10 cellular contexts compared by ENCODE assay signal in the genomic region with DNA sequence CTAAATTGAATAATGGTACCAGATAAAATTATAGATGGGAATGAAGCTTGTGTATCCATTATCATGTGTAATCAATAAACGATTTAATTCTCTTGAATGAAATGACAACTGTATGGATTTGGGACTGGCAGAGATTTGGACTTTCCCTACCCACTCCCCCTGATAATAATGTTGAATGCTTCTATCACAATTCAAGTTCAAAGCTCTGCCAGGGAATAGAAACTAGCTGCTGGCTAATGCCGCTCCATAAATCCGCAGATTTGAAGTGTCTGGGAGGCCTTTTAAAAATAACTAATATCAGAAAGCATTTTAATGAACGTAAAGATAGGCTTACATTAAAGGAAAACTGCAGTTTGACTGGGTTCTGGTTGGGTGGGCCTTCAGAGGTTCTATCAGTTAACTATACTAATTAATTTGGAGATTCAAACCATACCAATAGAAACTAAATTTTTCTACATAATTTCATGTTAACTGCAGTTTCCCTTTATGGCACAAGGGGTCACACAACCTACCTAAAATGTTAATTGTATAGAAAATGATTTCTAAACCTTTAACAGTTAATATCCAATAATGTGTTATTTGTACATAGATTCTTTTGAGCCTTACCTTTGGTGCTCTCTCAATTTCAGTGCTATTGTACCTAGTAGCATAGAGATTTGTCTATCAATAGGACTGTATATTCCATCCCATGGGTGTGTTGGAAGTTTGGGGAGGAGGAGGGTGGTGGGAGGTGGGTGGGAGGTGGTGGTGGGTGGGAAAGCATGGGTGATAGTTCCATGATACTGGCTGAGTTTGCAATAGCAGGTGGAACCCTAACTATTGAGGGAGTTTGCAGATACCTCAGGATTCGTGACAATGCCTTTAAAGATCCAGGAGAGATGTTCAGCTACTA. TPM values are rescaled to one million over a fixed set of nuclear protein-coding genes. Genes with fewer than 3 reads are reported as not detected.
DNase-seq lines count a peak whose midpoint lies in the region; ATAC-seq and TF ChIP-seq lines count a peak whose summit lies in the region.
"Had no signal": no experiment of that assay in that cellular context is flagged by ENCODE, and none has a peak within 500 bp of the region (broad histone marks: within the 10 kb centered on the region; RNA-seq: fewer than 3 reads in every experiment).

No MANE protein-coding gene starts in this region.

- peaks cover 84% of the 10 kb centered on the region for H3F3A ChIP-seq in SK-N-SH (replicated peaks; ENCODE audit: insufficient read depth)

- H3K4me1 ChIP-seq in SK-N-SH (ENCODE audit: control insufficient read depth in 1 of 2, insufficient read depth in 2 of 2, low read depth in 1 of 2, low read length in 1 of 2) (peaks cover 13 to 25% of the 10 kb centered on the region in 2 experiments; a peak in 3 of 4 replicates), right atrium auricular region (peaks cover 3 to 60% of the 10 kb centered on the region in 2 donors)

- H3K27me3 ChIP-seq in SK-N-SH (ENCODE audit: insufficient read depth) (no peaks in the 10 kb centered on the region), right atrium auricular region (no peaks in the 10 kb centered on the region)

- no peak for ATAC-seq in stimulated activated naive CD8-positive, alpha-beta T cell treated with anti-CD3 and anti-CD28 coated beads, Interleukin-15, amount 100 ng/mL, for 72 hours
- no peak for ATAC-seq in HG02840 (IDR thresholded peaks at IDR 0.05; ENCODE audit: low FRiP score, unreplicated experiment)

- peaks cover 57 to 67% of the 10 kb centered on the region in 2 experiments for H3K36me3 ChIP-seq in SK-N-SH (replicated peaks in 1 of 2; ENCODE audit: control insufficient read depth in 1 of 2, insufficient read depth in 2 of 2, low read length in 1 of 2)
- H3K36me3 ChIP-seq in right atrium auricular region = peaks cover 76% of the 10 kb centered on the region

- no peaks in the 10 kb centered on the region for H3K9me3 Mint-ChIP-seq in activated CD4-positive, alpha-beta T cell treated with anti-CD3 and anti-CD28 coated beads, Interleukin-2, amount 10 ng/mL, durations not matched to agents 7 days and 5 days
- no peaks in the 10 kb centered on the region for H3K9me3 Mint-ChIP-seq in stimulated activated naive CD8-positive, alpha-beta T cell treated with anti-CD3 and anti-CD28 coated beads, Interleukin-15, amount 100 ng/mL, for 72 hours

- TF ChIP-seq CTCF in SK-N-SH (IDR thresholded peaks at IDR 0.05) = peak; percentile 54
- TF ChIP-seq CTCF in fibroblast of pulmonary artery (IDR thresholded peaks at IDR 0.05; ENCODE audit: low read length, missing control alignments) = peak; percentile 42
- TF ChIP-seq CTCF in right atrium auricular region (IDR thresholded peaks at IDR 0.05) = peak in 1 of 2 donors; percentile 30

- H3K9ac ChIP-seq in SK-N-SH = peak overlapping the region; percentile 7; the same call in 1 of the 2 replicates

- H4K20me1 ChIP-seq in SK-N-SH (ENCODE audit: insufficient read depth) = peaks cover 74% of the 10 kb centered on the region

- peak overlapping the region; percentile 98 for H3K4me2 ChIP-seq in SK-N-SH

- H3K9me3 ChIP-seq in SK-N-SH (no peaks in the 10 kb centered on the region), right atrium auricular region (no peaks in the 10 kb centered on the region)

- H3K36me3 Mint-ChIP-seq in activated CD4-positive, alpha-beta T cell treated with anti-CD3 and anti-CD28 coated beads, Interleukin-2, amount 10 ng/mL, durations not matched to agents 7 days and 5 days (ENCODE audit: low read depth) = peaks cover 7% of the 10 kb centered on the region

- peak overlapping the region; percentile 68 for H3K27ac Mint-ChIP-seq in activated CD4-positive, alpha-beta T cell treated with anti-CD3 and anti-CD28 coated beads, Interleukin-2, amount 10 ng/mL, durations not matched to agents 7 days and 5 days
- peak overlapping the region; percentile 25 to 76 for H3K27ac Mint-ChIP-seq in stimulated activated naive CD8-positive, alpha-beta T cell treated with anti-CD3 and anti-CD28 coated beads, Interleukin-15, amount 100 ng/mL, for 72 hours

- TF ChIP-seq EP300 in SK-N-SH (IDR thresholded peaks at IDR 0.05; ENCODE audit: borderline replicate concordance in 1 of 2, low read depth in 1 of 2, low read length in 1 of 2) = no peak

- H2AFZ ChIP-seq in SK-N-SH (ENCODE audit: low read depth) = no peak overlapping the region

- POLR2A ChIA-PET in activated CD4-positive, alpha-beta T cell treated with anti-CD3 and anti-CD28 coated beads, Interleukin-2, amount 10 ng/mL, durations not matched to agents 7 days and 5 days (lab: Charles Lee) = no interaction called here
- POLR2A ChIA-PET in SK-N-SH (lab: Yijun Ruan, JAX) = interaction anchor here (1.0 to 1.9 kb wide), 10 partner anchors 10 to 78 kb away, joined by 3 to 9 read pairs (median 4); no protein-coding TSS in a partner anchor

- WGBS in SK-N-SH (ENCODE audit: low lambda C conversion rate) = 65% methylated on average over 5 of the region's 5 CpGs

- H3K4me3 ChIP-seq in SK-N-SH (ENCODE audit: low read depth in 2 of 2, low read length in 1 of 2) (peak overlapping the region; percentile 24 to 80; a peak in 3 of 4 replicates), fibroblast of pulmonary artery (replicated peaks; ENCODE audit: low read depth, low read length) (peak overlapping the region; percentile 35), right atrium auricular region (no peak overlapping the region)

- H3K4me1 Mint-ChIP-seq in activated CD4-positive, alpha-beta T cell treated with anti-CD3 and anti-CD28 coated beads, Interleukin-2, amount 10 ng/mL, durations not matched to agents 7 days and 5 days = peaks cover 52% of the 10 kb centered on the region
- peaks cover 50% of the 10 kb centered on the region for H3K4me1 Mint-ChIP-seq in stimulated activated naive CD8-positive, alpha-beta T cell treated with anti-CD3 and anti-CD28 coated beads, Interleukin-15, amount 100 ng/mL, for 72 hours

- no peaks in the 10 kb centered on the region for H3K27me3 Mint-ChIP-seq in activated CD4-positive, alpha-beta T cell treated with anti-CD3 and anti-CD28 coated beads, Interleukin-2, amount 10 ng/mL, durations not matched to agents 7 days and 5 days
- no peaks in the 10 kb centered on the region for H3K27me3 Mint-ChIP-seq in stimulated activated naive CD8-positive, alpha-beta T cell treated with anti-CD3 and anti-CD28 coated beads, Interleukin-15, amount 100 ng/mL, for 72 hours

- peak overlapping the region; percentile 10 for H3K4me3 Mint-ChIP-seq in activated CD4-positive, alpha-beta T cell treated with anti-CD3 and anti-CD28 coated beads, Interleukin-2, amount 10 ng/mL, durations not matched to agents 7 days and 5 days
- peak overlapping the region; percentile 5 to 39 for H3K4me3 Mint-ChIP-seq in stimulated activated naive CD8-positive, alpha-beta T cell treated with anti-CD3 and anti-CD28 coated beads, Interleukin-15, amount 100 ng/mL, for 72 hours

- H3K9me2 ChIP-seq in SK-N-SH = no peaks in the 10 kb centered on the region

- H3K27ac ChIP-seq in SK-N-SH (ENCODE audit: low read depth in 2 of 2, low read length in 1 of 2) = peak overlapping the region; percentile 21 to 36; a peak in 3 of 4 replicates
- H3K27ac ChIP-seq in right atrium auricular region = no peak overlapping the region

- TF ChIP-seq RAD21 in SK-N-SH (IDR thresholded peaks at IDR 0.05; ENCODE audit: low read length) = peak; percentile 17; the same call in 1 of the 2 replicates

- H3K79me2 ChIP-seq in SK-N-SH (ENCODE audit: insufficient read depth) = peaks cover 59% of the 10 kb centered on the region

- CTCF ChIA-PET in activated CD4-positive, alpha-beta T cell treated with anti-CD3 and anti-CD28 coated beads, Interleukin-2, amount 10 ng/mL, durations not matched to agents 7 days and 5 days (lab: Charles Lee) = interaction anchor here (0.7 to 1.8 kb wide), 2 partner anchors 10 to 14 kb away, joined by 3 to 7 read pairs; no protein-coding TSS in a partner anchor
- CTCF ChIA-PET in SK-N-SH (lab: Yijun Ruan, JAX) = interaction anchor here (1.0 to 5.1 kb wide), 18 partner anchors 10 to 94 kb away, joined by 3 to 33 read pairs (median 8); no protein-coding TSS in a partner anchor

- no peak for DNase-seq in activated CD4-positive, alpha-beta T cell treated with anti-CD3 and anti-CD28 coated beads, Interleukin-2, amount 10 ng/mL, durations not matched to agents 7 days and 5 days
- DNase-seq in activated CD4-positive, alpha-beta T cell treated with anti-CD3 and anti-CD28 coated beads for 1 hour = no peak
- DNase-seq in SK-N-SH (no peak), fibroblast of pulmonary artery (ENCODE audit: low read depth) (no peak), right atrium auricular region (ENCODE audit: low spot score) (no peak), germinal center (ENCODE audit: low spot score) (no peak)
- no peak for DNase-seq in stimulated activated naive CD8-positive, alpha-beta T cell treated with anti-CD3 and anti-CD28 coated beads, Interleukin-15, amount 100 ng/mL, for 72 hours
- DNase-seq: COR-L47, NCI-H1105 had no signal

RNA-seq across cellular contexts. Expression of gene HNRNPA1, which starts 4.9 kb away (rescaled TPM):
- total RNA-seq in activated CD4-positive, alpha-beta T cell treated with anti-CD3 and anti-CD28 coated beads, Interleukin-2, amount 10 ng/mL, durations not matched to agents 7 days and 5 days = 1,000 to 10,000 TPM; 1,432 to 1,554 TPM
- 773 and 841 TPM in 2 replicates for polyA plus RNA-seq in SK-N-SH (2012; rRNA removed)
- polyA plus RNA-seq in SK-N-SH (2012; cell fraction: cytosol; rRNA removed) = 1,054 and 1,304 TPM in 2 replicates
- polyA plus RNA-seq in SK-N-SH (2012; cell fraction: nucleus; rRNA removed) = 350 and 539 TPM in 2 replicates
- 100 to 1,000 TPM; 237 to 404 TPM for total RNA-seq in right atrium auricular region

RNA-seq across cellular contexts. Expression of gene CBX5, which starts 5.5 kb away (rescaled TPM):
- 100 to 1,000 TPM; 145 to 170 TPM for total RNA-seq in activated CD4-positive, alpha-beta T cell treated with anti-CD3 and anti-CD28 coated beads, Interleukin-2, amount 10 ng/mL, durations not matched to agents 7 days and 5 days
- 11.6 and 14.1 TPM in 2 replicates for polyA plus RNA-seq in SK-N-SH (2012; rRNA removed)
- polyA plus RNA-seq in SK-N-SH (2012; cell fraction: cytosol; rRNA removed) = 15.2 and 17.9 TPM in 2 replicates
- polyA plus RNA-seq in SK-N-SH (2012; cell fraction: nucleus; rRNA removed) = 8.3 and 12.6 TPM in 2 replicates
- total RNA-seq in right atrium auricular region = 10 to 100 TPM; 33.0 to 33.9 TPM

RNA-seq across cellular contexts. Expression of gene NFE2, which starts 15.4 kb away (rescaled TPM):
- not detected for total RNA-seq in activated CD4-positive, alpha-beta T cell treated with anti-CD3 and anti-CD28 coated beads, Interleukin-2, amount 10 ng/mL, durations not matched to agents 7 days and 5 days
- polyA plus RNA-seq in SK-N-SH (2012; rRNA removed) = 0.16 and 0.25 TPM in 2 replicates
- 0.10 and 0.13 TPM in 2 replicates for polyA plus RNA-seq in SK-N-SH (2012; cell fraction: cytosol; rRNA removed)
- 0.17 and 0.25 TPM in 2 replicates for polyA plus RNA-seq in SK-N-SH (2012; cell fraction: nucleus; rRNA removed)
- total RNA-seq in right atrium auricular region = 1 to 10 TPM; 1.1 to 2.9 TPM

RNA-seq across cellular contexts. Expression of gene COPZ1, which starts 39.5 kb away (rescaled TPM):
- 100 to 1,000 TPM; 113 to 124 TPM for total RNA-seq in activated CD4-positive, alpha-beta T cell treated with anti-CD3 and anti-CD28 coated beads, Interleukin-2, amount 10 ng/mL, durations not matched to agents 7 days and 5 days
- 111 and 156 TPM in 2 replicates for polyA plus RNA-seq in SK-N-SH (2012; rRNA removed)
- 143 and 154 TPM in 2 replicates for polyA plus RNA-seq in SK-N-SH (2012; cell fraction: cytosol; rRNA removed)
- polyA plus RNA-seq in SK-N-SH (2012; cell fraction: nucleus; rRNA removed) = 31.4 and 71.4 TPM in 2 replicates
- total RNA-seq in right atrium auricular region = 100 to 1,000 TPM in 1 of 2 donors, 10 to 100 TPM in 1; 79.2 to 154 TPM

Comparison
In these comparisons a context has a peak if more than half of its experiments do, and no peak if none do; other contexts are left out.
1. H3K27ac ChIP-seq: peak in SK-N-SH (2 of 2); none in right atrium auricular region (0 of 2).
2. H3K4me3 ChIP-seq: peak in SK-N-SH (2 of 2) and fibroblast of pulmonary artery (single experiment); none in right atrium auricular region (0 of 2).
3. RNA of gene CBX5, which starts 5.5 kb away (total RNA-seq): 145 to 170 TPM in activated CD4-positive, alpha-beta T cell treated with anti-CD3 and anti-CD28 coated beads, Interleukin-2, amount 10 ng/mL, durations not matched to agents 7 days and 5 days; 33.0 to 33.9 TPM in right atrium auricular region; every median in the first group is over 4 times any median in the second.